Comparison of ENCODE assay signal across 8 cellular contexts in the genomic region with DNA sequence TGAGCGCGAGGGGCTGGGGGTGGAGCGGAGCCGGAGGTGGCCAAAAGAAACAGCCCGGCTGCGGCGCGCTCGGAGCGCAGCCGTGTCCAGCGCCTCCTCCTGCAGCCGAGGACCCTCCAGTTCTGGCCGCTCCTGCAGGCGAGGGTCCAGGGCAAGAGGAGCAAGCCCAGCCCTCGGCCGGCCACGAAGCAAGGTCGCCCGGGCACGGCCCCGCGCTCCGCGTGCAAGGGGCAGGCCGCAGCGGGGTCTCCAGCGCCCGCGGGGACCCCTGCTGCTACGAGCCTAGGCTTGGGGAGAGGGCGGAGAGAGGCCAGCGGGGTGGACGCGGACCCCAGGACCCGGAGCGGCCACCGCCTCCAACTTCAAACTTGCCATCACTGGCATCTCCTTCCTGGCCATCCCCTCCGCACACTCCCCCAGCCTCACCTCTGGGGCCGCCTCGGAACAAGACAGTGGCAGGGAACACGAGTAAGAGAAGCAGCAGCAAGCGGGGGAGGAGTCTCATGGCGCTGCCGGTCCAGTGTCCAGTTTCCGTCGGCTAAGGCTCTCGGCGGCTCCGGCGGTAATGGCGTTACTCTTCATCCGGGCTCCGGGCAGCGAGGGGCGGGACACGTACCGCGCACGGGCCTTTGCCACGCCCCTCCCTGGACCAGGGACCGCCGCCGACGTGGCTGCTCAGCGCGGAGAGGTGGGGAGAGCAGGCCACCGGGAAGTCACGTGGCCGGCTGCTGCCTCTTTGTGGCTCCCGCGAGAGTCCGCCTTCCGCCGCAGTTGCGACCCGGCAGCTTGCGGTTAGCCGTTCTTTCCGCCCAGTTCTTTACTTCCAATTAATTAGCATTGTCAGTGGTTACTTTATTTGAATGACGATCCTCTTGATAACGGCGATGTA. TPM values are rescaled to one million over a fixed set of nuclear protein-coding genes. Genes with fewer than 3 reads are reported as not detected.
DNase-seq lines count a peak whose midpoint lies in the region; ATAC-seq and TF ChIP-seq lines count a peak whose summit lies in the region.

A gene (minus strand): TSS at position 584 of the 889 bp plus-strand sequence. CDS start 79 bp downstream, at position 505.

- DNase-seq in AG08395 (ENCODE audit: low spot score) (peak; percentile 99), NCI-H345 (lab: John Stamatoyannopoulos, UW) (peak; percentile 83), activated B cell treated with CpG ODN at 0.5 μM for 24 hours (peak; percentile 94), caudate nucleus (lab: John Stamatoyannopoulos, UW) (peak; percentile 51 to 98 (median 95)), immature natural killer cell (peak; percentile 94 to 96 (median 95)), smooth muscle cell of the brain vasculature (ENCODE audit: low read depth, low spot score) (peak; percentile 91)

- CTCF ChIA-PET in activated B cell treated with CpG ODN at 0.5 μM for 24 hours (lab: Charles Lee), result no interaction called here

- in situ Hi-C loops in GM18951 (cut with MboI; ENCODE audit: low sequenced_read_pairs, unreplicated experiment), result no loop called here

- H3K9me3 Mint-ChIP-seq in activated B cell treated with CpG ODN at 0.5 μM for 24 hours, result no peaks in the 10 kb centered on the region
- H3K9me3 Mint-ChIP-seq in immature natural killer cell, result no peaks in the 10 kb centered on the region

- ATAC-seq in HG03196 (IDR thresholded peaks at IDR 0.05; ENCODE audit: unreplicated experiment) (peak; percentile 98), activated B cell treated with CpG ODN at 0.5 μM for 24 hours (ENCODE audit: low read depth) (peak; percentile 98)

- TF ChIP-seq POLR2A in GM18951 (IDR thresholded peaks at IDR 0.05; ENCODE audit: extremely low read depth, insufficient read depth, insufficient read length), result peak; percentile 82

- H3K36me3 Mint-ChIP-seq in activated B cell treated with CpG ODN at 0.5 μM for 24 hours (ENCODE audit: low read depth) (peaks cover 32% of the 10 kb centered on the region), immature natural killer cell (peaks cover 3 to 18% (median 13%) of the 10 kb centered on the region in 3 donors)

- no peak for TF ChIP-seq CTCF in activated B cell treated with CpG ODN at 0.5 μM for 24 hours (IDR thresholded peaks at IDR 0.05)

- peak within 1 kb of the TSS; percentile 92 for H3K27ac ChIP-seq in caudate nucleus (ENCODE audit: low read depth, low read length)

- POLR2A ChIA-PET in activated B cell treated with CpG ODN at 0.5 μM for 24 hours (lab: Charles Lee), result interaction anchor here (0.6 to 6.9 kb wide), 10 partner anchors 11 to 279 kb away, joined by 3 to 75 read pairs (median 4); a partner anchor contains a TSS

- peak within 1 kb of the TSS; percentile 94 for H3K4me3 Mint-ChIP-seq in activated B cell treated with CpG ODN at 0.5 μM for 24 hours
- H3K4me3 Mint-ChIP-seq in immature natural killer cell, result peak within 1 kb of the TSS; percentile 93 to 98 (median 95)

- no peaks in the 10 kb centered on the region for H3K27me3 Mint-ChIP-seq in activated B cell treated with CpG ODN at 0.5 μM for 24 hours
- H3K27me3 Mint-ChIP-seq in immature natural killer cell (ENCODE audit: low read depth in 3 of 3), result peaks cover 2 to 18% (median 6%) of the 10 kb centered on the region in 3 donors

- peaks cover 39% of the 10 kb centered on the region for H3K4me1 Mint-ChIP-seq in activated B cell treated with CpG ODN at 0.5 μM for 24 hours
- peaks cover 57 to 65% of the 10 kb centered on the region in 2 donors for H3K4me1 Mint-ChIP-seq in immature natural killer cell

- H3K27ac Mint-ChIP-seq in activated B cell treated with CpG ODN at 0.5 μM for 24 hours, result peak within 1 kb of the TSS; percentile 84
- peak within 1 kb of the TSS; percentile 92 to 97 (median 93) for H3K27ac Mint-ChIP-seq in immature natural killer cell

- intact Hi-C loops in activated B cell treated with CpG ODN at 0.5 μM for 24 hours (cut with micrococcal nuclease), result loop anchor here (1.0 to 5.0 kb wide), 7 partner anchors 11 to 751 kb away; a partner anchor contains a TSS

RNA-seq across cellular contexts. Expression of the gene that starts here (rescaled TPM):
- total RNA-seq in activated B cell treated with CpG ODN at 0.5 μM for 24 hours, result 83.4 and 86.7 TPM in 2 replicates
- 100 to 1,000 TPM; 134 to 247 (median 207) TPM for polyA plus RNA-seq in immature natural killer cell

Comparison
In these comparisons a context has a peak if more than half of its experiments do, and no peak if none do; other contexts are left out.
1. Peak in every context shown above with its lines: DNase-seq, ATAC-seq and H3K27ac ChIP-seq.